11 cellular contexts compared by ENCODE assay signal in genomic region chr13:87042946-87043345, GRCh38.
"Had no signal": no experiment of that assay in that cellular context is flagged by ENCODE, and none has a peak within 500 bp of the region (broad histone marks: within the 10 kb centered on the region; RNA-seq: fewer than 3 reads in every experiment).

No MANE protein-coding gene starts in this region.

- DNase-seq: activated CD4-positive, alpha-beta T cell treated with anti-CD3 and anti-CD28 coated beads for 1 hour; activated CD4-positive, alpha-beta T cell treated with anti-CD3 and anti-CD28 coated beads, Interleukin-2, amount 50 U/mL, for 4 hours; activated naive CD4-positive, alpha-beta T cell treated with Interleukin-2 at 50 U/mL for 16 hours; activated T-cell treated with anti-CD3 and anti-CD28 coated beads for 4 hours; left ventricle myocardium inferior; naive B cell; pancreas; testis; upper lobe of right lung had no signal

- ATAC-seq: pancreas, sciatic nerve, upper lobe of right lung had no signal

- H3K4me3 ChIP-seq: left ventricle myocardium inferior, neural progenitor cell, pancreas, testis, upper lobe of right lung had no signal
